ENCODE assay signal across 8 cellular contexts in genomic region chr21:45074818-45075605, GRCh38. TPM values are rescaled to one million over a fixed set of nuclear protein-coding genes. Genes with fewer than 3 reads are reported as not detected.
DNase-seq lines count a peak whose midpoint lies in the region; ATAC-seq and TF ChIP-seq lines count a peak whose summit lies in the region.

No MANE protein-coding gene starts in this region.

- H3K4me1 Mint-ChIP-seq in activated T-cell treated with anti-CD3 and anti-CD28 coated beads, Interleukin-2, amount 50 U/mL, for 72 hours (ENCODE audit: low read depth) = peaks cover 51% of the 10 kb centered on the region
- H3K4me1 Mint-ChIP-seq in glutamatergic neuron (ENCODE audit: low read depth, unreplicated experiment) (peaks cover 15% of the 10 kb centered on the region), osteocyte (ENCODE audit: unreplicated experiment) (peaks cover 66% of the 10 kb centered on the region)

- peak; percentile 20 to 23 for ATAC-seq in activated T-cell treated with anti-CD3 and anti-CD28 coated beads, Interleukin-2, amount 50 U/mL, for 72 hours (replicated peaks in 1 of 2)

- H3K27me3 Mint-ChIP-seq in activated T-cell treated with anti-CD3 and anti-CD28 coated beads, Interleukin-2, amount 50 U/mL, for 72 hours (ENCODE audit: low read depth) = no peaks in the 10 kb centered on the region
- peaks cover 12% of the 10 kb centered on the region for H3K27me3 Mint-ChIP-seq in glutamatergic neuron (ENCODE audit: unreplicated experiment)
- H3K27me3 Mint-ChIP-seq in osteocyte (ENCODE audit: unreplicated experiment) = no peaks in the 10 kb centered on the region

- H3K9me3 Mint-ChIP-seq in activated T-cell treated with anti-CD3 and anti-CD28 coated beads, Interleukin-2, amount 50 U/mL, for 72 hours = no peaks in the 10 kb centered on the region
- H3K9me3 Mint-ChIP-seq in glutamatergic neuron (ENCODE audit: unreplicated experiment) (peaks cover 6% of the 10 kb centered on the region), osteocyte (ENCODE audit: unreplicated experiment) (no peaks in the 10 kb centered on the region)

- H3K27ac Mint-ChIP-seq in activated T-cell treated with anti-CD3 and anti-CD28 coated beads, Interleukin-2, amount 50 U/mL, for 72 hours = no peak overlapping the region
- H3K27ac Mint-ChIP-seq in glutamatergic neuron (ENCODE audit: unreplicated experiment) (peak overlapping the region; percentile 67), osteocyte (ENCODE audit: unreplicated experiment) (peak overlapping the region; percentile 83)

- H3K4me3 Mint-ChIP-seq in activated T-cell treated with anti-CD3 and anti-CD28 coated beads, Interleukin-2, amount 50 U/mL, for 72 hours = peak overlapping the region; percentile 80 to 90
- H3K4me3 Mint-ChIP-seq in glutamatergic neuron (ENCODE audit: unreplicated experiment) (peak overlapping the region; percentile 83), osteocyte (ENCODE audit: unreplicated experiment) (peak overlapping the region; percentile 88)

- DNase-seq in stimulated activated CD4-positive, alpha-beta T cell treated with anti-CD3 and anti-CD28 coated beads, Interleukin-12 subunit alpha, Interleukin-12 subunit beta, amount 100 ng/mL, for 4 hours = peak; percentile 37
- DNase-seq in stimulated activated CD4-positive, alpha-beta T cell treated with anti-CD3 and anti-CD28 coated beads, Interleukin-2, amount 100 ng/mL, for 48 hours = no peak
- peak; percentile 38 for DNase-seq in M059J (ENCODE audit: low read depth)
- peak; percentile 48 to 53 for DNase-seq in activated T-cell treated with anti-CD3 and anti-CD28 coated beads, Interleukin-2, amount 50 U/mL, for 72 hours
- peak; percentile 45 for DNase-seq in glutamatergic neuron
- no peak for DNase-seq in osteocyte (ENCODE audit: extremely low spot score, unreplicated experiment)
- DNase-seq in COR-L47 (lab: John Stamatoyannopoulos, UW) = no peak
- no peak for DNase-seq in NOMO-1 (lab: John Stamatoyannopoulos, UW; ENCODE audit: unreplicated experiment in 2 of 2)

- H3K36me3 Mint-ChIP-seq in activated T-cell treated with anti-CD3 and anti-CD28 coated beads, Interleukin-2, amount 50 U/mL, for 72 hours (ENCODE audit: insufficient read depth in 2 of 2) = peaks cover 0 to 1% of the 10 kb centered on the region in 2 donors
- no peaks in the 10 kb centered on the region for H3K36me3 Mint-ChIP-seq in glutamatergic neuron (ENCODE audit: unreplicated experiment)
- H3K36me3 Mint-ChIP-seq in osteocyte (ENCODE audit: unreplicated experiment) = no peaks in the 10 kb centered on the region

- TF ChIP-seq CTCF in glutamatergic neuron (IDR thresholded peaks at IDR 0.05; ENCODE audit: partially characterized antibody, unreplicated experiment) (no peak), osteocyte (IDR thresholded peaks at IDR 0.05) (no peak)

RNA-seq across cellular contexts. Expression of gene ADARB1, which starts 0.6 kb away (rescaled TPM):
- 5.0 and 5.9 TPM in 2 replicates for total RNA-seq in M059J (2014; rRNA removed; shearing (Covaris generic))
- 10 to 100 TPM; 41.7 to 45.3 TPM for total RNA-seq in activated T-cell treated with anti-CD3 and anti-CD28 coated beads, Interleukin-2, amount 50 U/mL, for 72 hours
- total RNA-seq in glutamatergic neuron (ENCODE audit: unreplicated experiment) (49.2 TPM), osteocyte (126 and 130 TPM in 2 replicates)

Comparison
In these comparisons a context has a peak if more than half of its experiments do, and no peak if none do; other contexts are left out.
1. DNase-seq: peak in stimulated activated CD4-positive, alpha-beta T cell treated with anti-CD3 and anti-CD28 coated beads, Interleukin-12 subunit alpha, Interleukin-12 subunit beta, amount 100 ng/mL, for 4 hours (single experiment), M059J (single experiment), activated T-cell treated with anti-CD3 and anti-CD28 coated beads, Interleukin-2, amount 50 U/mL, for 72 hours (2 of 2) and glutamatergic neuron (single experiment); none in stimulated activated CD4-positive, alpha-beta T cell treated with anti-CD3 and anti-CD28 coated beads, Interleukin-2, amount 100 ng/mL, for 48 hours (0 of 2), osteocyte (single experiment), COR-L47 (single experiment) and NOMO-1 (0 of 2).
2. Peak in every context shown above with its lines, with median percentiles within 50 percentile points of each other: H3K4me3 Mint-ChIP-seq.